1 cellular context compared by ENCODE assay signal in the genomic region with DNA sequence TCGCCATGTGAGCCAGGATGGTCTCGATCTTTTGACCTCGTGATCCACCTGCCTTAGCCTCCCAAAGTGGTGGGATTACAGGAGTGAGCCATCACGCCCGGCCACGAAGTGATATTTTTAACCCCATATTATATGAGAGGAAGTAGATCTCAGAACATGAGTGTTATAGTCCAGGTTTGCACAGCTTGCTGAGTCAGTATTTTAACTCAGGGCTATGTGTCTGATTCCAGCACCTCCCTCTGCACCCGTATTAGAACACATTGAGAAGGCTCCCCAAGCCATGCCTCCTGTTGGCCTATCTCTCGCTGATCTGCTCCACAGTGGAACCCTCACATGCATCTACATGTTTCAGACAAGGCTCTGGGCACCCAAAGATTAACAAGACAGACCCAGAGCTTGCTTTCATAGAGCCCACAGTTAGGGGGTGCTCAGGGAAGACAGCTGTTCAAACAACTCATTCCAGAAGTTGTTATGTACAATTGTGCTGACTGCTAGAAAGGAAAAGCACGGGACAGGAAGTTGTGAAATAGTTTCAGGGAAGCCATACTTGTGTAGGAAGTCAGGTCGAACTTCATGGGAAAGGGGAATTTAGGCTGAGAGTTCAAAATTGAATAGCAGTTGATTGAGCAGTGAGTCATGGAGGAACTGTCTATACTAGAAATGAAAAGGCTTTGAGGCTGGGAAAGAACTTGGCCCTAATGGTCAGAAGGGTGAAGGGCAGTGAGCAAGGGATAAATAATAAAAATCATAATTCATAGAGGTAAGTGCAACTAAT.
A peak's percentile ranks its signal among the peaks of the same experiment; 100 is the strongest.
TF ChIP-seq lines count a peak whose summit lies in the region.

No MANE protein-coding gene starts in this region.

TF ChIP-seq in IMR-90, 13 proteins besides CTCF, POLR2A, EP300 and RAD21:
- TF ChIP-seq BHLHE40 (IDR thresholded peaks at IDR 0.05; ENCODE audit: low read depth, low read length) (no peak), MXI1 (IDR thresholded peaks at IDR 0.05; ENCODE audit: borderline replicate concordance, low read depth, low read length) (no peak), SMC3 (IDR thresholded peaks at IDR 0.05; ENCODE audit: low read depth, low read length) (no peak), CEBPB (IDR thresholded peaks at IDR 0.05; ENCODE audit: low read depth, low read length) (peak; percentile 79)
